In the genomic region with DNA sequence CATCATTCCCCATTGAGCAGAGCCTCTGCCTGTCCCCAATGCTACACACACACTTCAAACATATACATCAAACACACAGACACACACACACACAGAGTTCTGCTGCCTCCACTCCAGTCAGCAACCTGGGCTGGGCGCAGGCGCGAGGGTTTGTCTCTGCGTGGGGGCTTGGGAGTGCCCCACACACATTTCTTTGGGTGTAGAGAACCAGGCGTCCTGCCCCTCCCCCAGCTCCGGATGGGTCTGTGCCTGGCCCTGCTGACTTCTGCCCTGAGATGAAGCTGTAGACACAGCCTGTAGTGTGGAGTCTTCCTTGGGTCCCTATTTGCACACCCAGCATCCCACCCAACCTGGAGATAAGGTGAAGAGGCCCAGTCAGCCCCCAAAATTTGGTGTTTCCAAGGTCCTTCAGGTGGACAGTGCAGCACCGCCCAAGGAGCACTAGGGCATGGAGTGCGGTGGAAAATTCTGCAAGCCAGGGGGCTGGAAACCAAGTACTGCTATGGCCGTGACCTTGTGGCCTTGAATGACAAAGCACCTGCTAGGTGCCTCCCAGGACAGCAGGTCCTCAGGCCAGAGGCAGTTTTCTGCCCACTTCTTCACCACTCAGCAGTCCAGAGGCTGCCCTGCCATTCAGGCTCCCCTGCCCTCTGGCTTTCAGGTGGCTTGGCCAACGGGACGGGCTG, we compare ENCODE assay signal across 1 cellular context.
A peak's percentile ranks its signal among the peaks of the same experiment; 100 is the strongest.
TF ChIP-seq lines count a peak whose summit lies in the region.

No MANE protein-coding gene starts in this region.

TF ChIP-seq in HepG2, 621 proteins besides CTCF, POLR2A, EP300 and RAD21 (continues in another document):
- TF ChIP-seq GATAD1 (CRISPR knock-in tag; IDR thresholded peaks at IDR 0.05) (no peak), FIP1L1 (IDR thresholded peaks at IDR 0.05; ENCODE audit: borderline replicate concordance, insufficient read depth, low read depth, low read length) (no peak), AGO2 (optimal IDR thresholded peaks at IDR 0.05; ENCODE audit: low read depth, low read length) (peak; percentile 99), GLI4 (CRISPR knock-in tag; IDR thresholded peaks at IDR 0.05; ENCODE audit: borderline replicate concordance) (no peak), MED8 (CRISPR knock-in tag; IDR thresholded peaks at IDR 0.05; ENCODE audit: insufficient replicate concordance) (peak; percentile 35), ZNF569 (CRISPR knock-in tag; IDR thresholded peaks at IDR 0.05; ENCODE audit: borderline replicate concordance) (no peak), FOXC1 (CRISPR knock-in tag; IDR thresholded peaks at IDR 0.05; ENCODE audit: borderline replicate concordance) (no peak), TEAD3 (CRISPR knock-in tag; optimal IDR thresholded peaks at IDR 0.05; ENCODE audit: borderline replicate concordance) (peak; percentile 28), ZNF10 (CRISPR knock-in tag; IDR thresholded peaks at IDR 0.05; ENCODE audit: borderline replicate concordance, low read depth) (no peak), ZNF44 (CRISPR knock-in tag; IDR thresholded peaks at IDR 0.05) (no peak), XBP1 (CRISPR knock-in tag; IDR thresholded peaks at IDR 0.05) (no peak), SMAD1 (CRISPR knock-in tag; IDR thresholded peaks at IDR 0.05; ENCODE audit: borderline replicate concordance, low read depth) (peak; percentile 50; the same call in 1 of the 2 replicates), HDAC2 (CRISPR knock-in tag; IDR thresholded peaks at IDR 0.05) (no peak), NCOA2 (CRISPR knock-in tag; IDR thresholded peaks at IDR 0.05) (no peak), TOE1 (CRISPR knock-in tag; IDR thresholded peaks at IDR 0.05) (no peak), NONO (IDR thresholded peaks at IDR 0.05) (no peak), NONO (CRISPR knock-in tag; conservative IDR thresholded peaks at IDR 0.05) (no peak; the same call in 1 of the 2 replicates), TAF15 (IDR thresholded peaks at IDR 0.05; ENCODE audit: low read depth, low read length, poor library complexity, severe bottlenecking) (no peak), RBM22 (optimal IDR thresholded peaks at IDR 0.05; ENCODE audit: low read length) (peak; percentile 10), MBD4 (IDR thresholded peaks at IDR 0.05; ENCODE audit: borderline replicate concordance, low read length) (peak; percentile 45; the same call in 1 of the 2 replicates), TP53 (CRISPR knock-in tag; conservative IDR thresholded peaks at IDR 0.05) (no peak), ZNF570 (CRISPR knock-in tag; IDR thresholded peaks at IDR 0.05; ENCODE audit: borderline replicate concordance) (no peak), ZNF558 (CRISPR knock-in tag; IDR thresholded peaks at IDR 0.05; ENCODE audit: borderline replicate concordance) (no peak), SRSF1 (optimal IDR thresholded peaks at IDR 0.05; ENCODE audit: low read depth, low read length) (peak; percentile 3), JUN (CRISPR knock-in tag; IDR thresholded peaks at IDR 0.05) (no peak), JARID2 (CRISPR knock-in tag; IDR thresholded peaks at IDR 0.05; ENCODE audit: insufficient replicate concordance) (no peak), JUNB (CRISPR knock-in tag; IDR thresholded peaks at IDR 0.05; ENCODE audit: borderline replicate concordance) (no peak; the same call in 1 of the 2 replicates), KDM5B (CRISPR knock-in tag; IDR thresholded peaks at IDR 0.05; ENCODE audit: borderline replicate concordance) (no peak), ZNF720 (CRISPR knock-in tag; IDR thresholded peaks at IDR 0.05) (no peak), U2AF2 (IDR thresholded peaks at IDR 0.05; ENCODE audit: low read depth, low read length) (0 out of 2 replicates have a peak, but pooled peaks have one; percentile 27), KDM2A (CRISPR knock-in tag; IDR thresholded peaks at IDR 0.05; ENCODE audit: borderline replicate concordance, low read depth) (peak; percentile 71), ERF (CRISPR knock-in tag; IDR thresholded peaks at IDR 0.05) (no peak), SRSF4 (IDR thresholded peaks at IDR 0.05; ENCODE audit: low read depth, low read length, poor library complexity, severe bottlenecking) (no peak), TMF1 (CRISPR knock-in tag; IDR thresholded peaks at IDR 0.05; ENCODE audit: low read depth) (no peak), ZBTB7A (CRISPR knock-in tag; IDR thresholded peaks at IDR 0.05) (no peak)
- TF ChIP-seq, protein P1, sequence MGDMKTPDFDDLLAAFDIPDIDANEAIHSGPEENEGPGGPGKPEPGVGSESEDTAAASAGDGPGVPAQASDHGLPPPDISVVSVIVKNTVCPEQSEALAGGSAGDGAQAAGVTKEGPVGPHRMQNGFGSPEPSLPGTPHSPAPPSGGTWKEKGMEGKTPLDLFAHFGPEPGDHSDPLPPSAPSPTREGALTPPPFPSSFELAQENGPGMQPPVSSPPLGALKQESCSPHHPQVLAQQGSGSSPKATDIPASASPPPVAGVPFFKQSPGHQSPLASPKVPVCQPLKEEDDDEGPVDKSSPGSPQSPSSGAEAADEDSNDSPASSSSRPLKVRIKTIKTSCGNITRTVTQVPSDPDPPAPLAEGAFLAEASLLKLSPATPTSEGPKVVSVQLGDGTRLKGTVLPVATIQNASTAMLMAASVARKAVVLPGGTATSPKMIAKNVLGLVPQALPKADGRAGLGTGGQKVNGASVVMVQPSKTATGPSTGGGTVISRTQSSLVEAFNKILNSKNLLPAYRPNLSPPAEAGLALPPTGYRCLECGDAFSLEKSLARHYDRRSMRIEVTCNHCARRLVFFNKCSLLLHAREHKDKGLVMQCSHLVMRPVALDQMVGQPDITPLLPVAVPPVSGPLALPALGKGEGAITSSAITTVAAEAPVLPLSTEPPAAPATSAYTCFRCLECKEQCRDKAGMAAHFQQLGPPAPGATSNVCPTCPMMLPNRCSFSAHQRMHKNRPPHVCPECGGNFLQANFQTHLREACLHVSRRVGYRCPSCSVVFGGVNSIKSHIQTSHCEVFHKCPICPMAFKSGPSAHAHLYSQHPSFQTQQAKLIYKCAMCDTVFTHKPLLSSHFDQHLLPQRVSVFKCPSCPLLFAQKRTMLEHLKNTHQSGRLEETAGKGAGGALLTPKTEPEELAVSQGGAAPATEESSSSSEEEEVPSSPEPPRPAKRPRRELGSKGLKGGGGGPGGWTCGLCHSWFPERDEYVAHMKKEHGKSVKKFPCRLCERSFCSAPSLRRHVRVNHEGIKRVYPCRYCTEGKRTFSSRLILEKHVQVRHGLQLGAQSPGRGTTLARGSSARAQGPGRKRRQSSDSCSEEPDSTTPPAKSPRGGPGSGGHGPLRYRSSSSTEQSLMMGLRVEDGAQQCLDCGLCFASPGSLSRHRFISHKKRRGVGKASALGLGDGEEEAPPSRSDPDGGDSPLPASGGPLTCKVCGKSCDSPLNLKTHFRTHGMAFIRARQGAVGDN (CRISPR knock-in tag; IDR thresholded peaks at IDR 0.05) = peak; percentile 36
- TF ChIP-seq, protein P2, sequence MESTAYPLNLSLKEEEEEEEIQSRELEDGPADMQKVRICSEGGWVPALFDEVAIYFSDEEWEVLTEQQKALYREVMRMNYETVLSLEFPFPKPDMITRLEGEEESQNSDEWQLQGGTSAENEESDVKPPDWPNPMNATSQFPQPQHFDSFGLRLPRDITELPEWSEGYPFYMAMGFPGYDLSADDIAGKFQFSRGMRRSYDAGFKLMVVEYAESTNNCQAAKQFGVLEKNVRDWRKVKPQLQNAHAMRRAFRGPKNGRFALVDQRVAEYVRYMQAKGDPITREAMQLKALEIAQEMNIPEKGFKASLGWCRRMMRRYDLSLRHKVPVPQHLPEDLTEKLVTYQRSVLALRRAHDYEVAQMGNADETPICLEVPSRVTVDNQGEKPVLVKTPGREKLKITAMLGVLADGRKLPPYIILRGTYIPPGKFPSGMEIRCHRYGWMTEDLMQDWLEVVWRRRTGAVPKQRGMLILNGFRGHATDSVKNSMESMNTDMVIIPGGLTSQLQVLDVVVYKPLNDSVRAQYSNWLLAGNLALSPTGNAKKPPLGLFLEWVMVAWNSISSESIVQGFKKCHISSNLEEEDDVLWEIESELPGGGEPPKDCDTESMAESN (CRISPR knock-in tag; conservative IDR thresholded peaks at IDR 0.05) = 0 out of 2 replicates have a peak, but pooled peaks have one; percentile 25
- TF ChIP-seq, protein P3, sequence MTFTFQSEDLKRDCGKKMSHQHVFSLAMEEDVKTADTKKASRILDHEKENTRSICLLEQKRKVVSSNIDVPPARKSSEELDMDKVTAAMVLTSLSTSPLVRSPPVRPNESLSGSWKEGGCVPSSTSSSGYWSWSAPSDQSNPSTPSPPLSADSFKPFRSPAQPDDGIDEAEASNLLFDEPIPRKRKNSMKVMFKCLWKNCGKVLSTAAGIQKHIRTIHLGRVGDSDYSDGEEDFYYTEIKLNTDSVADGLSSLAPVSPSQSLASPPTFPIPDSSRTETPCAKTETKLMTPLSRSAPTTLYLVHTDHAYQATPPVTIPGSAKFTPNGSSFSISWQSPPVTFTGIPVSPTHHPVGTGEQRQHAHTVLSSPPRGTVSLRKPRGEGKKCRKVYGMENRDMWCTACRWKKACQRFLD (CRISPR knock-in tag; IDR thresholded peaks at IDR 0.05; ENCODE audit: borderline replicate concordance) = no peak
- TF ChIP-seq, protein P4, sequence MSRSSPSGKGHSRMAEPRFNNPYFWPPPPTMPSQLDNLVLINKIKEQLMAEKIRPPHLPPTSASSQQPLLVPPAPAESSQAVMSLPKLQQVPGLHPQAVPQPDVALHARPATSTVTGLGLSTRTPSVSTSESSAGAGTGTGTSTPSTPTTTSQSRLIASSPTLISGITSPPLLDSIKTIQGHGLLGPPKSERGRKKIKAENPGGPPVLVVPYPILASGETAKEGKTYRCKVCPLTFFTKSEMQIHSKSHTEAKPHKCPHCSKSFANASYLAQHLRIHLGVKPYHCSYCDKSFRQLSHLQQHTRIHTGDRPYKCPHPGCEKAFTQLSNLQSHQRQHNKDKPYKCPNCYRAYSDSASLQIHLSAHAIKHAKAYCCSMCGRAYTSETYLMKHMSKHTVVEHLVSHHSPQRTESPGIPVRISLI (CRISPR knock-in tag; IDR thresholded peaks at IDR 0.05; ENCODE audit: borderline replicate concordance) = no peak
- TF ChIP-seq, protein P5, sequence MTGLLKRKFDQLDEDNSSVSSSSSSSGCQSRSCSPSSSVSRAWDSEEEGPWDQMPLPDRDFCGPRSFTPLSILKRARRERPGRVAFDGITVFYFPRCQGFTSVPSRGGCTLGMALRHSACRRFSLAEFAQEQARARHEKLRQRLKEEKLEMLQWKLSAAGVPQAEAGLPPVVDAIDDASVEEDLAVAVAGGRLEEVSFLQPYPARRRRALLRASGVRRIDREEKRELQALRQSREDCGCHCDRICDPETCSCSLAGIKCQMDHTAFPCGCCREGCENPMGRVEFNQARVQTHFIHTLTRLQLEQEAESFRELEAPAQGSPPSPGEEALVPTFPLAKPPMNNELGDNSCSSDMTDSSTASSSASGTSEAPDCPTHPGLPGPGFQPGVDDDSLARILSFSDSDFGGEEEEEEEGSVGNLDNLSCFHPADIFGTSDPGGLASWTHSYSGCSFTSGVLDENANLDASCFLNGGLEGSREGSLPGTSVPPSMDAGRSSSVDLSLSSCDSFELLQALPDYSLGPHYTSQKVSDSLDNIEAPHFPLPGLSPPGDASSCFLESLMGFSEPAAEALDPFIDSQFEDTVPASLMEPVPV (CRISPR knock-in tag; IDR thresholded peaks at IDR 0.05) = no peak
- TF ChIP-seq, protein P6, sequence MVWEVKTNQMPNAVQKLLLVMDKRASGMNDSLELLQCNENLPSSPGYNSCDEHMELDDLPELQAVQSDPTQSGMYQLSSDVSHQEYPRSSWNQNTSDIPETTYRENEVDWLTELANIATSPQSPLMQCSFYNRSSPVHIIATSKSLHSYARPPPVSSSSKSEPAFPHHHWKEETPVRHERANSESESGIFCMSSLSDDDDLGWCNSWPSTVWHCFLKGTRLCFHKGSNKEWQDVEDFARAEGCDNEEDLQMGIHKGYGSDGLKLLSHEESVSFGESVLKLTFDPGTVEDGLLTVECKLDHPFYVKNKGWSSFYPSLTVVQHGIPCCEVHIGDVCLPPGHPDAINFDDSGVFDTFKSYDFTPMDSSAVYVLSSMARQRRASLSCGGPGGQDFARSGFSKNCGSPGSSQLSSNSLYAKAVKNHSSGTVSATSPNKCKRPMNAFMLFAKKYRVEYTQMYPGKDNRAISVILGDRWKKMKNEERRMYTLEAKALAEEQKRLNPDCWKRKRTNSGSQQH (CRISPR knock-in tag; IDR thresholded peaks at IDR 0.05; ENCODE audit: low read depth) = no peak
- TF ChIP-seq, protein P7, sequence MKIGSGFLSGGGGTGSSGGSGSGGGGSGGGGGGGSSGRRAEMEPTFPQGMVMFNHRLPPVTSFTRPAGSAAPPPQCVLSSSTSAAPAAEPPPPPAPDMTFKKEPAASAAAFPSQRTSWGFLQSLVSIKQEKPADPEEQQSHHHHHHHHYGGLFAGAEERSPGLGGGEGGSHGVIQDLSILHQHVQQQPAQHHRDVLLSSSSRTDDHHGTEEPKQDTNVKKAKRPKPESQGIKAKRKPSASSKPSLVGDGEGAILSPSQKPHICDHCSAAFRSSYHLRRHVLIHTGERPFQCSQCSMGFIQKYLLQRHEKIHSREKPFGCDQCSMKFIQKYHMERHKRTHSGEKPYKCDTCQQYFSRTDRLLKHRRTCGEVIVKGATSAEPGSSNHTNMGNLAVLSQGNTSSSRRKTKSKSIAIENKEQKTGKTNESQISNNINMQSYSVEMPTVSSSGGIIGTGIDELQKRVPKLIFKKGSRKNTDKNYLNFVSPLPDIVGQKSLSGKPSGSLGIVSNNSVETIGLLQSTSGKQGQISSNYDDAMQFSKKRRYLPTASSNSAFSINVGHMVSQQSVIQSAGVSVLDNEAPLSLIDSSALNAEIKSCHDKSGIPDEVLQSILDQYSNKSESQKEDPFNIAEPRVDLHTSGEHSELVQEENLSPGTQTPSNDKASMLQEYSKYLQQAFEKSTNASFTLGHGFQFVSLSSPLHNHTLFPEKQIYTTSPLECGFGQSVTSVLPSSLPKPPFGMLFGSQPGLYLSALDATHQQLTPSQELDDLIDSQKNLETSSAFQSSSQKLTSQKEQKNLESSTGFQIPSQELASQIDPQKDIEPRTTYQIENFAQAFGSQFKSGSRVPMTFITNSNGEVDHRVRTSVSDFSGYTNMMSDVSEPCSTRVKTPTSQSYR (CRISPR knock-in tag; IDR thresholded peaks at IDR 0.05; ENCODE audit: borderline replicate concordance) = peak; percentile 59; the same call in 1 of the 2 replicates
- TF ChIP-seq, protein P8, sequence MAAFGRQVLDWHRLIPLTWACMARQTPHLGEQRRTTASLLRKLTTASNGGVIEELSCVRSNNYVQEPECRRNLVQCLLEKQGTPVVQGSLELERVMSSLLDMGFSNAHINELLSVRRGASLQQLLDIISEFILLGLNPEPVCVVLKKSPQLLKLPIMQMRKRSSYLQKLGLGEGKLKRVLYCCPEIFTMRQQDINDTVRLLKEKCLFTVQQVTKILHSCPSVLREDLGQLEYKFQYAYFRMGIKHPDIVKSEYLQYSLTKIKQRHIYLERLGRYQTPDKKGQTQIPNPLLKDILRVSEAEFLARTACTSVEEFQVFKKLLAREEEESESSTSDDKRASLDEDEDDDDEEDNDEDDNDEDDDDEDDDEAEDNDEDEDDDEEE (CRISPR knock-in tag; IDR thresholded peaks at IDR 0.05) = no peak
